Comparison of ENCODE assay signal across 8 cellular contexts in the genomic region with DNA sequence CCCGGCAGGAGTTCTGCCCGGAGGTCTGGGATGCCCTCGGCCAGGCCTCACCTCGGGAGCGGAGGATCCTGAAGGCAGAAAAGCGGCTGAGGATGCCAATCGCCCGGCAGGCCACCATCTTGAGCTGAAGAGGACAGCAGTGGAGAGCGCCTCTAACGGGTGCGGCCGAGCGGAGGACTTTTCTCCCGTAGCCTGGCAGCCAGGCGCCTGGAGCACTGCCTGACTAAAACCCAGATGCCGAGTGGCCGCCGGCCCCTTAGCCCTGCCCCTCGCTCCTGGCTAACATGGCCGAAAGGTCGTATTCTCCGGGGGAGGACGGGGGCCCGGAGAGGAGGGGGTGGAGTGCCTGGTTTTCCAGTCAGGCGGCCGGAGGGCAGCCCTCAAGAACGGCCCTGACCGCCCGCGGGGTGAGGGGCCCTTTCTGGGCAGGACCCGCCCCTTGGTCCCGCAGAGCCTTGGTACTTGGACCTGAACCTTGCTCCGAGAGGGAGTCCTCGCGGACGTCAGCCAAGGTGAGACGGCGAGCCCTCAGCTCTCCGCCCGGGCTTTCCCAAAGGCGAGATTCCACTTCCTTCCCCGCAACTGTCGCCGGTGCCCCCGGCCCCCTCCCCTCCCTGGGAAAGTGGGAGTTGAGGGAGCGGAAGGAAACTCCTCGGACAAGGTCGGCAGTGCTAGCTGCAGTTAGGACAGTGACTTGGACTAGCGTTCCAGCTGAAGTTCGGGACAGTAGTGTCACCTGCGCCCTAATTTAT. TPM values are rescaled to one million over a fixed set of nuclear protein-coding genes. Genes with fewer than 3 reads are reported as not detected.
DNase-seq lines count a peak whose midpoint lies in the region; ATAC-seq and TF ChIP-seq lines count a peak whose summit lies in the region.

A gene (minus strand): TSS at position 154 of the 752 bp plus-strand sequence. CDS start 36 bp downstream, at position 118.
A gene (plus strand): TSS at position 461 of the 752 bp plus-strand sequence. CDS start 9,316 bp downstream, outside the sequence.

- no peaks in the 10 kb centered on the region for H3K9me3 ChIP-seq in WERI-Rb-1 (ENCODE audit: severe bottlenecking)
- H3K9me3 ChIP-seq in mammary epithelial cell (replicated peaks; ENCODE audit: insufficient read depth, low read length) = no peaks in the 10 kb centered on the region

- H3K79me2 ChIP-seq in mammary epithelial cell (ENCODE audit: insufficient read depth, low read length) = peaks cover 99% of the 10 kb centered on the region

- H3K27ac ChIP-seq in WERI-Rb-1 (peak within 1 kb of the TSS; percentile 99), mammary epithelial cell (ENCODE audit: insufficient read depth, low read depth, low read length) (peak within 1 kb of the TSS; percentile 88)

- peak within 1 kb of the TSS; percentile 91 for H3K9ac ChIP-seq in mammary epithelial cell (ENCODE audit: insufficient read depth, low read length)

- CTCF ChIA-PET in AG04449 (lab: Yijun Ruan, JAX) (interaction anchor here (0.9 to 1.1 kb wide), 3 partner anchors 15 to 60 kb away, joined by 3 to 5 read pairs (median 4); no protein-coding TSS in a partner anchor), mammary epithelial cell (lab: Charles Lee; ENCODE audit: low non-redundant PET) (interaction anchor here (0.5 to 1.0 kb wide), 3 partner anchors 60 to 87 kb away, joined by 3 to 5 read pairs (median 5); no protein-coding TSS in a partner anchor)

- intact Hi-C loops in mammary epithelial cell (cut with micrococcal nuclease) = loop anchor here (1.0 to 5.0 kb wide), 4 partner anchors 30 to 328 kb away; no protein-coding TSS in a partner anchor

- dilution Hi-C loops in mammary epithelial cell (cut with HindIII; ENCODE audit: low sequenced_read_pairs) = no loop called here

- peak within 1 kb of the TSS; percentile 92 for H3K4me3 ChIP-seq in AG04449 (ENCODE audit: low read depth, low read length)
- H3K4me3 ChIP-seq in WERI-Rb-1 (ENCODE audit: low read depth, low read length) = peak within 1 kb of the TSS; percentile 78
- H3K4me3 ChIP-seq in mammary epithelial cell (replicated peaks in 1 of 3; ENCODE audit: insufficient read depth in 1 of 3, low read depth in 2 of 3, low read length in 3 of 3) = peak within 1 kb of the TSS; percentile 89 to 94 (median 91)

- peak within 1 kb of the TSS; percentile 97 for H2AFZ ChIP-seq in mammary epithelial cell (ENCODE audit: low read depth, low read length)

- H4K20me1 ChIP-seq in mammary epithelial cell (ENCODE audit: insufficient read depth, low read length) = no peaks in the 10 kb centered on the region

- in situ Hi-C loops in mammary epithelial cell (cut with MboI; ENCODE audit: low sequenced_read_pairs in 2 of 2) = loop anchor here in 1 of 2 donors (10.0 to 25.0 kb wide), 2 partner anchors 90 to 218 kb away; no protein-coding TSS in a partner anchor

- ATAC-seq in GM18867 (IDR thresholded peaks at IDR 0.05; ENCODE audit: unreplicated experiment) = peak; percentile 68
- peak; percentile 53 for ATAC-seq in HG03103 (IDR thresholded peaks at IDR 0.05; ENCODE audit: low read depth, unreplicated experiment)

- H3K4me2 ChIP-seq in mammary epithelial cell (ENCODE audit: insufficient read depth, low read depth, low read length) = peak within 1 kb of the TSS; percentile 87

- POLR2A ChIA-PET in AG04449 (lab: Yijun Ruan, JAX) = interaction anchor here (0.6 to 1.0 kb wide), 2 partner anchors 18 to 227 kb away, joined by 3 read pairs; no protein-coding TSS in a partner anchor

- TF ChIP-seq CTCF in AG04449 (IDR thresholded peaks at IDR 0.05; ENCODE audit: insufficient read depth, low read length, missing control alignments) = peak; percentile 49
- TF ChIP-seq CTCF in WERI-Rb-1 (IDR thresholded peaks at IDR 0.05; ENCODE audit: low read depth, low read length) = peak; percentile 59
- TF ChIP-seq CTCF in mammary epithelial cell (conservative IDR thresholded peaks at IDR 0.05 in 1 of 2, IDR thresholded peaks at IDR 0.05 in 1 of 2; ENCODE audit: extremely low read depth in 1 of 2, insufficient read depth in 1 of 2, low read depth in 1 of 2, low read length in 2 of 2) = peak; percentile 4 to 40

- H3K27me3 ChIP-seq in WERI-Rb-1 (ENCODE audit: insufficient read depth, low read depth, severe bottlenecking) = no peaks in the 10 kb centered on the region
- H3K27me3 ChIP-seq in mammary epithelial cell (ENCODE audit: insufficient read depth, low read length) = no peaks in the 10 kb centered on the region

- BruUV-seq in mammary epithelial cell (replicated peaks; lab: Mats Ljungman, UMichigan) = no TSS peak

- H3K36me3 ChIP-seq in WERI-Rb-1 = peaks cover 2% of the 10 kb centered on the region
- no peaks in the 10 kb centered on the region for H3K36me3 ChIP-seq in mammary epithelial cell (ENCODE audit: insufficient read depth, low read length)

- peak; percentile 29 for DNase-seq in AG04449 (ENCODE audit: low read depth, low spot score)
- peak; percentile 96 for DNase-seq in NCI-H2196 (lab: John Stamatoyannopoulos, UW; ENCODE audit: unreplicated experiment)
- peak; percentile 94 for DNase-seq in WERI-Rb-1
- DNase-seq in mammary epithelial cell = peak; percentile 90
- DNase-seq in iPS-NIHi7 (ENCODE audit: extremely low spot score) = peak; percentile 88
- DNase-seq in smooth muscle cell of the brain vasculature (ENCODE audit: low read depth, low spot score) = peak; percentile 84

- H3K4me1 ChIP-seq in mammary epithelial cell (ENCODE audit: insufficient read depth, low read length) = peaks cover 18% of the 10 kb centered on the region

- WGBS in mammary epithelial cell (ENCODE audit: low coverage, missing lambda C conversion rate) = 0% methylated on average over 16 of the region's 51 CpGs

RNA-seq across cellular contexts. Expression of the first gene that starts in this region (rescaled TPM):
- 100 to 1,000 TPM; 155 to 174 TPM for total RNA-seq in mammary epithelial cell
- polyA plus RNA-seq in mammary epithelial cell = 124 TPM
- polyA minus RNA-seq in mammary epithelial cell = 285 TPM

RNA-seq across cellular contexts. Expression of the second gene that starts in this region (rescaled TPM):
- 100 to 1,000 TPM; 126 to 144 TPM for total RNA-seq in mammary epithelial cell
- 113 TPM for polyA plus RNA-seq in mammary epithelial cell
- 79.3 TPM for polyA minus RNA-seq in mammary epithelial cell

Comparison
In these comparisons a context has a peak if more than half of its experiments do, and no peak if none do; other contexts are left out.
1. Peak in every context shown above with its lines: DNase-seq, ATAC-seq, H3K4me3 ChIP-seq and H3K27ac ChIP-seq.
2. DNase-seq: peak in every context shown above with its lines; median percentile 96 in NCI-H2196; 94 in WERI-Rb-1; 90 in mammary epithelial cell; 88 in iPS-NIHi7; 84 in smooth muscle cell of the brain vasculature; 29 in AG04449.